In genomic region chr2:134429886-134430285, GRCh38 we compare ENCODE assay signal across 22 cellular contexts.
"Had no signal": no experiment of that assay in that cellular context is flagged by ENCODE, and none has a peak within 500 bp of the region (broad histone marks: within the 10 kb centered on the region; RNA-seq: fewer than 3 reads in every experiment).

No MANE protein-coding gene starts in this region.

- H3K36me3 ChIP-seq: breast epithelium, ovary had no signal

- H3K27me3 ChIP-seq: ascending aorta, breast epithelium, esophagus muscularis mucosa, ovary, right lobe of liver, suprapubic skin, transverse colon had no signal

- ATAC-seq: left cardiac atrium; naive thymus-derived CD8-positive, alpha-beta T cell; right lobe of liver; stimulated activated naive CD8-positive, alpha-beta T cell treated with anti-CD3 and anti-CD28 coated beads, Interleukin-15, amount 100 ng/mL, for 72 hours had no signal

- H3K27ac ChIP-seq: ascending aorta, breast epithelium, esophagus muscularis mucosa, ovary, right lobe of liver, suprapubic skin, transverse colon had no signal

- H3K4me3 ChIP-seq: ascending aorta, breast epithelium, esophagus muscularis mucosa, ovary, right lobe of liver, smooth muscle cell, suprapubic skin, transverse colon had no signal

- H3K9me3 ChIP-seq: ascending aorta, breast epithelium, esophagus muscularis mucosa, ovary, right lobe of liver, suprapubic skin, transverse colon had no signal

- H3K4me2 ChIP-seq: smooth muscle cell had no signal

- DNase-seq: activated CD4-positive, CD25-positive, alpha-beta regulatory T cell treated with anti-CD3 and anti-CD28 coated beads, Interleukin-2, amount 50 U/mL, for 72 hours; activated CD8-positive, alpha-beta memory T cell treated with anti-CD3 and anti-CD28 coated beads for 24 hours; activated CD8-positive, alpha-beta memory T cell treated with anti-CD3 and anti-CD28 coated beads, Interleukin-2, amount 50 U/mL, for 48 hours; activated effector memory CD4-positive, alpha-beta T cell treated with Interleukin-2 at 50 U/mL for 16 hours; activated naive CD4-positive, alpha-beta T cell treated with anti-CD3 and anti-CD28 coated beads, Interleukin-2, amount 50 U/mL, for 16 hours; activated T-cell treated with anti-CD3 and anti-CD28 coated beads, Interleukin-2, amount 50 U/mL, for 48 hours; cerebellar nuclear complex; effector CD4-positive, alpha-beta T cell; left cardiac atrium; mesenchymal stem cell; naive thymus-derived CD8-positive, alpha-beta T cell; ovary; right lobe of liver; stimulated activated CD4-positive, alpha-beta T cell treated with anti-CD3 and anti-CD28 coated beads, Interleukin-4, amount 100 ng/mL, for 1 hour; stimulated activated naive CD8-positive, alpha-beta T cell treated with anti-CD3 and anti-CD28 coated beads, Interleukin-15, amount 100 ng/mL, for 72 hours; T1000; transverse colon had no signal

- H3K4me1 ChIP-seq: ascending aorta, breast epithelium, esophagus muscularis mucosa, suprapubic skin, transverse colon had no signal
